Comparison of ENCODE assay signal across 26 cellular contexts in genomic region chr22:49323751-49324415, GRCh38.
DNase-seq lines count a peak whose midpoint lies in the region; ATAC-seq, FAIRE-seq and TF ChIP-seq lines count a peak whose summit lies in the region.
"Had no signal": no experiment of that assay in that cellular context is flagged by ENCODE, and none has a peak within 500 bp of the region (broad histone marks: within the 10 kb centered on the region; RNA-seq: fewer than 3 reads in every experiment).

No MANE protein-coding gene starts in this region.

- no peaks in the 10 kb centered on the region for H3K79me1 ChIP-seq in H1 (ENCODE audit: low read depth, low read length)

- peak overlapping the region; percentile 64; the same call in 1 of the 2 replicates for H2BK12ac ChIP-seq in H1 (ENCODE audit: low read depth, low read length)

- TF ChIP-seq POLR2A in H1 (IDR thresholded peaks at IDR 0.05; ENCODE audit: control extremely low read depth in 1 of 2, low read depth in 2 of 2, low read length in 2 of 2) (no peak), GM12892 (IDR thresholded peaks at IDR 0.05; ENCODE audit: low read depth, low read length) (no peak)

- H3K36me3 ChIP-seq in right atrium auricular region (no peaks in the 10 kb centered on the region), H1 (ENCODE audit: control insufficient read depth in 2 of 4, insufficient read depth in 4 of 4, low read length in 3 of 4) (no peaks in the 10 kb centered on the region)
- H3K36me3 ChIP-seq: adrenal gland, colonic mucosa, gastrocnemius medialis, neural progenitor cell, upper lobe of left lung had no signal

- no peaks in the 10 kb centered on the region for H3K36me3 Mint-ChIP-seq in osteocyte (ENCODE audit: unreplicated experiment)
- H3K36me3 Mint-ChIP-seq in CD4-positive, alpha-beta T cell (ENCODE audit: low read depth): no peaks in the 10 kb centered on the region
- H3K36me3 Mint-ChIP-seq: neural progenitor cell had no signal

- H3K27me3 Mint-ChIP-seq in osteocyte (ENCODE audit: unreplicated experiment): peaks cover 20% of the 10 kb centered on the region
- peaks cover 38% of the 10 kb centered on the region for H3K27me3 Mint-ChIP-seq in CD4-positive, alpha-beta T cell

- no peak overlapping the region for H3K23ac ChIP-seq in H1 (ENCODE audit: insufficient read length)

- H3K4me1 ChIP-seq in right atrium auricular region (no peaks in the 10 kb centered on the region), H1 (replicated peaks in 1 of 4; ENCODE audit: control insufficient read depth in 3 of 4, insufficient read depth in 4 of 4, low read length in 3 of 4) (peaks cover 0 to 2% (median 0%) of the 10 kb centered on the region in 4 experiments; a peak in 3 of 7 replicates)
- H3K4me1 ChIP-seq: adrenal gland, colonic mucosa, gastrocnemius medialis, neural progenitor cell, psoas muscle, upper lobe of left lung had no signal

- H3K56ac ChIP-seq in H1 (replicated peaks; ENCODE audit: insufficient read length, low read depth, low read length): peak overlapping the region; percentile 83

- no peak overlapping the region for H3K4ac ChIP-seq in H1 (replicated peaks; ENCODE audit: insufficient read length, low read depth, low read length)

- H3K18ac ChIP-seq in H1 (ENCODE audit: extremely low read depth, low read length): no peak overlapping the region

- no peak overlapping the region for H3K4me2 ChIP-seq in H1 (ENCODE audit: insufficient read depth in 1 of 2, low read depth in 2 of 2, low read length in 2 of 2)
- H3K4me2 ChIP-seq: GM23338, KMS-11, neural progenitor cell had no signal

- H4K8ac ChIP-seq in H1 (ENCODE audit: extremely low read depth, insufficient read depth, low read length): no peak overlapping the region; the same call in 1 of the 2 replicates

- H2BK15ac ChIP-seq in H1 (ENCODE audit: low read length): 0 out of 2 replicates have a peak overlapping the region, but pooled peaks have one; percentile 82

- no peak overlapping the region for H3K27ac Mint-ChIP-seq in osteocyte (ENCODE audit: unreplicated experiment)
- no peak overlapping the region for H3K27ac Mint-ChIP-seq in CD4-positive, alpha-beta T cell
- H3K27ac Mint-ChIP-seq: activated B cell treated with CpG ODN at 0.5 μM for 24 hours; activated T-cell treated with anti-CD3 and anti-CD28 coated beads, Interleukin-2, amount 50 U/mL, for 24 hours; GM23338 had no signal

- no peak overlapping the region for H2BK20ac ChIP-seq in H1 (ENCODE audit: low read length)

- H2BK5ac ChIP-seq in H1 (ENCODE audit: low read depth, low read length): no peak overlapping the region

- H3K4me3 Mint-ChIP-seq in osteocyte (ENCODE audit: unreplicated experiment): no peak overlapping the region
- no peak overlapping the region for H3K4me3 Mint-ChIP-seq in CD4-positive, alpha-beta T cell
- H3K4me3 Mint-ChIP-seq: activated B cell treated with CpG ODN at 0.5 μM for 24 hours; activated T-cell treated with anti-CD3 and anti-CD28 coated beads, Interleukin-2, amount 50 U/mL, for 24 hours; GM23338 had no signal

- 85% methylated on average over 19 of the region's 20 CpGs; no CpG with 5 or more reads in 1 of the 2 experiments for WGBS in H1 (ENCODE audit: extremely low coverage in 1 of 2, insufficient coverage in 1 of 2, insufficient read length in 1 of 2, insufficient replicate concordance in 2 of 2, low coverage in 1 of 2, low lambda C conversion rate in 2 of 2, missing lambda C conversion rate in 1 of 2), 2 experiments

- H3K4me1 Mint-ChIP-seq in osteocyte (ENCODE audit: unreplicated experiment): no peaks in the 10 kb centered on the region
- H3K4me1 Mint-ChIP-seq in CD4-positive, alpha-beta T cell (ENCODE audit: low read depth): no peaks in the 10 kb centered on the region
- H3K4me1 Mint-ChIP-seq: activated B cell treated with CpG ODN at 0.5 μM for 24 hours, GM23338, neural progenitor cell had no signal

- H3K27me3 ChIP-seq in right atrium auricular region (no peaks in the 10 kb centered on the region), H1 (replicated peaks in 1 of 4; ENCODE audit: control insufficient read depth in 3 of 4, extremely low read depth in 1 of 4, insufficient read depth in 3 of 4, low read length in 3 of 4) (no peaks in the 10 kb centered on the region)
- peaks cover 12% of the 10 kb centered on the region for H3K27me3 ChIP-seq in CD4-positive, alpha-beta T cell (ENCODE audit: control insufficient read depth, insufficient read depth, low read length)
- H3K27me3 ChIP-seq: colonic mucosa, neural progenitor cell, upper lobe of left lung had no signal

- peaks cover 12% of the 10 kb centered on the region for H3K9me3 Mint-ChIP-seq in osteocyte (ENCODE audit: unreplicated experiment)
- peaks cover 4% of the 10 kb centered on the region for H3K9me3 Mint-ChIP-seq in CD4-positive, alpha-beta T cell
- H3K9me3 Mint-ChIP-seq: GM23338 had no signal

- no peak for TF ChIP-seq EP300 in H1 (IDR thresholded peaks at IDR 0.05; ENCODE audit: borderline replicate concordance in 1 of 2, low read depth in 2 of 2, low read length in 2 of 2)

- CTCF ChIA-PET in H1 (lab: Charles Lee; ENCODE audit: partially characterized antibody): interaction anchor here (0.6 to 1.3 kb wide), 3 partner anchors 19 to 378 kb away, joined by 3 read pairs; no protein-coding TSS in a partner anchor
- CTCF ChIA-PET in CD4-positive, alpha-beta T cell (lab: Charles Lee): no interaction called here

- intact Hi-C loops in left ventricle myocardium superior (cut with micrococcal nuclease): no loop called here
- intact Hi-C loops in CD4-positive, alpha-beta T cell (cut with DNase I, micrococcal nuclease): no loop called here

- peaks cover 0 to 6% of the 10 kb centered on the region in 2 experiments for H4K20me1 ChIP-seq in H1 (replicated peaks in 1 of 2; ENCODE audit: control insufficient read depth in 1 of 2, insufficient read depth in 2 of 2, low read length in 2 of 2)

- FAIRE-seq in H1 (lab: Jason Lieb, UNC): no peak
- FAIRE-seq in GM12892 (lab: Jason Lieb, UNC): no peak
- FAIRE-seq: islet of Langerhans had no signal

- no peak overlapping the region for H3K9ac ChIP-seq in H1 (replicated peaks in 1 of 4; ENCODE audit: extremely low read depth in 1 of 4, low read depth in 3 of 4, low read length in 3 of 4)
- H3K9ac ChIP-seq: KMS-11, neural progenitor cell had no signal

- H3K14ac ChIP-seq in H1 (ENCODE audit: insufficient read length): no peak overlapping the region

- no peak for TF ChIP-seq RAD21 in H1 (IDR thresholded peaks at IDR 0.05 in 1 of 2, conservative IDR thresholded peaks at IDR 0.05 in 1 of 2; ENCODE audit: low read depth in 2 of 2, low read length in 2 of 2)

- H4K91ac ChIP-seq in H1 (replicated peaks; ENCODE audit: insufficient read length, low read length): peak overlapping the region; percentile 29

- H3K4me3 ChIP-seq in right atrium auricular region (no peak overlapping the region), H1 (ENCODE audit: extremely low read depth in 1 of 4, insufficient read depth in 2 of 4, low read depth in 3 of 4, low read length in 4 of 4) (no peak overlapping the region)
- H3K4me3 ChIP-seq: adrenal gland, colonic mucosa, gastrocnemius medialis, GM23338, neural progenitor cell, psoas muscle, upper lobe of left lung had no signal

- no peaks in the 10 kb centered on the region for H3K79me2 ChIP-seq in H1 (ENCODE audit: control insufficient read depth in 1 of 2, insufficient read depth in 2 of 2, low read length in 2 of 2)

- no peak overlapping the region for H4K5ac ChIP-seq in H1 (ENCODE audit: insufficient read length, low read depth, low read length)

- H2BK120ac ChIP-seq in H1 (replicated peaks; ENCODE audit: low read depth, low read length): no peak overlapping the region

- POLR2A ChIA-PET in H1 (lab: Charles Lee; ENCODE audit: partially characterized antibody): no interaction called here
- POLR2A ChIA-PET in CD4-positive, alpha-beta T cell (lab: Charles Lee): no interaction called here

- TF ChIP-seq CTCF in right atrium auricular region (IDR thresholded peaks at IDR 0.05) (no peak), H1 (IDR thresholded peaks at IDR 0.05; ENCODE audit: control extremely low read depth in 1 of 3, insufficient read depth in 1 of 3, low read depth in 1 of 3, low read length in 3 of 3) (no peak), osteocyte (IDR thresholded peaks at IDR 0.05) (no peak)
- no peak for TF ChIP-seq CTCF in CD4-positive, alpha-beta T cell (IDR thresholded peaks at IDR 0.05)

- DNase-seq in right atrium auricular region (ENCODE audit: low spot score): peak; percentile 34
- no peak for DNase-seq in left ventricle myocardium superior
- DNase-seq in H1 (ENCODE audit: low read depth in 1 of 2, low spot score in 2 of 2): peak in 1 of 2 experiments; percentile 32
- peak; percentile 80 for DNase-seq in osteocyte (ENCODE audit: extremely low spot score, unreplicated experiment)
- DNase-seq in GM12892 (ENCODE audit: insufficient read length): no peak
- no peak for DNase-seq in CD4-positive, alpha-beta T cell
- no peak for DNase-seq in AG08395 (ENCODE audit: low spot score)
- DNase-seq: ACHN; activated B cell treated with CpG ODN at 0.5 μM for 24 hours; activated CD4-positive, alpha-beta T cell treated with anti-CD3 and anti-CD28 coated beads, Interleukin-2, amount 50 U/mL, for 4 hours; activated naive CD4-positive, alpha-beta T cell treated with Interleukin-2 at 50 U/mL for 16 hours; activated T-cell treated with anti-CD3 and anti-CD28 coated beads, Interleukin-2, amount 50 U/mL, for 24 hours; colonic mucosa; gastrocnemius medialis; hypothalamus; NCI-H146; NCI-H510A; SIG-M5 had no signal

- no peak overlapping the region for H2AFZ ChIP-seq in H1 (ENCODE audit: low read length)
- H2AFZ ChIP-seq: GM23338, neural progenitor cell had no signal

- no peak overlapping the region for H3K27ac ChIP-seq in right atrium auricular region
- H3K27ac ChIP-seq in H1 (ENCODE audit: low read depth, low read length): no peak overlapping the region
- H3K27ac ChIP-seq in CD4-positive, alpha-beta T cell (ENCODE audit: low read depth, low read length): no peak overlapping the region
- H3K27ac ChIP-seq: adrenal gland, colonic mucosa, gastrocnemius medialis, KMS-11, neural progenitor cell, psoas muscle, upper lobe of left lung had no signal

- peaks cover 5% of the 10 kb centered on the region; the same call in 1 of the 2 replicates for H3K23me2 ChIP-seq in H1 (ENCODE audit: low read depth, low read length)

- H3K9me3 ChIP-seq in right atrium auricular region (peaks cover 0 to 13% of the 10 kb centered on the region in 2 donors), H1 (ENCODE audit: insufficient read depth in 2 of 2, low read depth in 1 of 2, low read length in 1 of 2) (no peaks in the 10 kb centered on the region; a peak in 1 of 4 replicates)
- H3K9me3 ChIP-seq in CD4-positive, alpha-beta T cell (ENCODE audit: control insufficient read depth, low read length): peaks cover 8% of the 10 kb centered on the region
- H3K9me3 ChIP-seq: adrenal gland, colonic mucosa, gastrocnemius medialis, psoas muscle had no signal

- no peak for ATAC-seq in left ventricle myocardium superior
- no peak for ATAC-seq in CD4-positive, alpha-beta T cell (ENCODE audit: poor library complexity)
- ATAC-seq: gastrocnemius medialis, GM23338, Panc1, psoas muscle had no signal

- H2AK5ac ChIP-seq in H1 (ENCODE audit: low read depth, low read length): no peak overlapping the region

TF ChIP-seq in H1, 55 proteins besides CTCF, POLR2A, EP300 and RAD21 (continues in another document):
- TF ChIP-seq FOSL1 (IDR thresholded peaks at IDR 0.05; ENCODE audit: insufficient read depth, low read depth, low read length) (no peak), CHD2 (IDR thresholded peaks at IDR 0.05; ENCODE audit: low read length) (no peak), SAP30 (IDR thresholded peaks at IDR 0.05; ENCODE audit: insufficient read depth, insufficient replicate concordance, low read length) (no peak)

Comparison
In these comparisons a context has a peak if more than half of its experiments do, and no peak if none do; other contexts are left out.
1. DNase-seq: peak in right atrium auricular region (single experiment) and osteocyte (single experiment); none in left ventricle myocardium superior (single experiment), GM12892 (single experiment), CD4-positive, alpha-beta T cell (0 of 10) and AG08395 (single experiment).